ENCODE assay signal across 28 cellular contexts in genomic region chr3:50924638-50925037, GRCh38.
"Had no signal": no experiment of that assay in that cellular context is flagged by ENCODE, and none has a peak within 500 bp of the region (broad histone marks: within the 10 kb centered on the region; RNA-seq: fewer than 3 reads in every experiment).

No MANE protein-coding gene starts in this region.

- H3K4me3 ChIP-seq: breast epithelium, esophagus muscularis mucosa, heart right ventricle, neural progenitor cell, psoas muscle, smooth muscle cell, stomach, suprapubic skin, tibial artery had no signal

- H3K27me3 ChIP-seq: breast epithelium, esophagus muscularis mucosa, heart right ventricle, neural progenitor cell, stomach, suprapubic skin, tibial artery had no signal

- H3K27ac ChIP-seq: breast epithelium, esophagus muscularis mucosa, foreskin keratinocyte, heart right ventricle, neural progenitor cell, parathyroid adenoma, psoas muscle, stomach, suprapubic skin, tibial artery, WERI-Rb-1 had no signal

- H3K36me3 ChIP-seq: breast epithelium, esophagus muscularis mucosa, heart right ventricle, neural progenitor cell, stomach, suprapubic skin, tibial artery, WERI-Rb-1 had no signal

- H3K4me1 ChIP-seq: breast epithelium, esophagus muscularis mucosa, foreskin keratinocyte, heart right ventricle, psoas muscle, stomach, suprapubic skin, tibial artery had no signal

- H3K9me3 ChIP-seq: psoas muscle had no signal

- DNase-seq: activated CD4-positive, alpha-beta memory T cell treated with anti-CD3 and anti-CD28 coated beads, Interleukin-2, amount 10 ng/mL, durations not matched to agents 7 days and 5 days; activated CD4-positive, alpha-beta T cell treated with anti-CD3 and anti-CD28 coated beads, Interleukin-2, amount 10 ng/mL, durations not matched to agents 24 days and 14 days; activated CD4-positive, CD25-positive, alpha-beta regulatory T cell treated with anti-CD3 and anti-CD28 coated beads, Interleukin-2, amount 50 U/mL, for 72 hours; activated gamma-delta T cell treated with Interleukin-2 at 50 U/mL for 16 hours; activated T-cell treated with anti-CD3 and anti-CD28 coated beads, Interleukin-2, amount 50 U/mL, for 4 hours; central memory CD4-positive, alpha-beta T cell; foreskin keratinocyte; heart right ventricle; naive thymus-derived CD8-positive, alpha-beta T cell; occipital lobe; psoas muscle; stimulated activated CD4-positive, alpha-beta T cell treated with anti-CD3 and anti-CD28 coated beads, Interleukin-1b, Interleukin-23, amount 100 ng/mL, for 48 hours; stimulated activated CD4-positive, alpha-beta T cell treated with anti-CD3 and anti-CD28 coated beads, Interleukin-4, amount 100 ng/mL, for 4 hours; stimulated activated CD8-positive, alpha-beta memory T cell treated with anti-CD3 and anti-CD28 coated beads, Interleukin-4, amount 100 ng/mL, for 48 hours; stomach; T-helper 17 cell; T1000; tibial artery; WERI-Rb-1 had no signal

- H3K9ac ChIP-seq: neural progenitor cell, parathyroid adenoma had no signal

- H2AFZ ChIP-seq: neural progenitor cell, parathyroid adenoma had no signal

- ATAC-seq: activated naive CD4-positive, alpha-beta T cell treated with anti-CD3 and anti-CD28 coated beads, Interleukin-2, amount 50 U/mL, for 72 hours; activated T-cell treated with anti-CD3 and anti-CD28 coated beads, Interleukin-2, amount 50 U/mL, for 4 hours; activated T-helper 17 cell treated with anti-CD3 and anti-CD28 coated beads, Interleukin-2, amount 50 U/mL, for 72 hours; foreskin keratinocyte; heart right ventricle; naive thymus-derived CD8-positive, alpha-beta T cell; psoas muscle; stimulated activated memory B cell treated with anti-CD40 and anti-IgM and Interleukin-4, amounts not matched to agents 10 μg/mL and 1 μg/mL and 100 μg/mL, for 72 hours; T-helper 17 cell had no signal

- H3K79me2 ChIP-seq: parathyroid adenoma had no signal

- H3K4me2 ChIP-seq: neural progenitor cell, smooth muscle cell had no signal
